In genomic region chr14:104723651-104724406, GRCh38 we compare ENCODE assay signal across 8 cellular contexts. TPM values are rescaled to one million over a fixed set of nuclear protein-coding genes. Genes with fewer than 3 reads are reported as not detected.
A peak's percentile ranks its signal among the peaks of the same experiment; 100 is the strongest.
DNase-seq lines count a peak whose midpoint lies in the region; ATAC-seq and TF ChIP-seq lines count a peak whose summit lies in the region.

Gene ADSS1 (plus strand): TSS chr14:104724229. CDS start chr14:104724271, 42 bp downstream.

- no peaks in the 10 kb centered on the region for H3K27me3 ChIP-seq in iPS-20b (ENCODE audit: insufficient read depth, low read length)
- no peaks in the 10 kb centered on the region for H3K27me3 ChIP-seq in smooth muscle cell (ENCODE audit: low read depth)

- DNase-seq in GM13976 (ENCODE audit: low spot score) (peak; percentile 95), HUDEP-2 (lab: John Stamatoyannopoulos, UW; ENCODE audit: unreplicated experiment in 76 of 76) (peak in 45 of 76 experiments; percentile 9 to 87 (median 43)), T-helper 2 cell (peak; percentile 35 to 56 (median 47)), astrocyte of the spinal cord (ENCODE audit: low read depth, low spot score) (no peak), smooth muscle cell (lab: John Stamatoyannopoulos, UW; ENCODE audit: unreplicated experiment) (no peak)

- peak within 1 kb of the TSS; percentile 77 for H3K27ac ChIP-seq in 22Rv1
- no peak within 1 kb of the TSS for H3K27ac ChIP-seq in iPS-20b (ENCODE audit: low read length)
- no peak within 1 kb of the TSS for H3K27ac ChIP-seq in smooth muscle cell (ENCODE audit: low read depth)

- H3K4me1 ChIP-seq in iPS-20b (ENCODE audit: insufficient read depth, low read length) (0 out of 2 replicates have a peak, but pooled peaks cover 2% of the 10 kb centered on the region), smooth muscle cell (ENCODE audit: low read depth) (peaks cover 12% of the 10 kb centered on the region)

- peaks cover 15% of the 10 kb centered on the region for H4K20me1 ChIP-seq in smooth muscle cell (ENCODE audit: low read depth)

- no peaks in the 10 kb centered on the region for H3F3A ChIP-seq in smooth muscle cell (ENCODE audit: low read depth)

- TF ChIP-seq CTCF in 22Rv1 (IDR thresholded peaks at IDR 0.05) (peak; percentile 98), GM13976 (IDR thresholded peaks at IDR 0.05; ENCODE audit: borderline replicate concordance, control extremely low read depth, extremely low read depth, insufficient read depth, missing control alignments) (peak; percentile 87), astrocyte of the spinal cord (IDR thresholded peaks at IDR 0.05; ENCODE audit: low read depth, low read length) (peak; percentile 66), smooth muscle cell (IDR thresholded peaks at IDR 0.05; ENCODE audit: borderline replicate concordance, insufficient read depth, poor library complexity, severe bottlenecking) (peak; percentile 96)

- no peaks in the 10 kb centered on the region for H3K36me3 ChIP-seq in iPS-20b (ENCODE audit: insufficient read depth, low read depth, low read length)
- no peaks in the 10 kb centered on the region for H3K36me3 ChIP-seq in smooth muscle cell (ENCODE audit: low read depth)

- peak within 1 kb of the TSS; percentile 31 for H3K4me3 ChIP-seq in astrocyte of the spinal cord (ENCODE audit: low read depth, low read length)
- peak within 1 kb of the TSS; percentile 71 for H3K4me3 ChIP-seq in iPS-20b (ENCODE audit: low read length)
- H3K4me3 ChIP-seq in smooth muscle cell, result peak within 1 kb of the TSS; percentile 76

- H3K9me3 ChIP-seq in iPS-20b (ENCODE audit: insufficient read depth, low read depth, low read length), result no peaks in the 10 kb centered on the region
- H3K9me3 ChIP-seq in smooth muscle cell (replicated peaks; ENCODE audit: low read depth), result no peaks in the 10 kb centered on the region

- under 1% methylated on average over 79 of the region's 82 CpGs for WGBS in smooth muscle cell (ENCODE audit: low lambda C conversion rate)

- peak within 1 kb of the TSS; percentile 97 for H3K4me2 ChIP-seq in smooth muscle cell

- no peak within 1 kb of the TSS for H2AFZ ChIP-seq in smooth muscle cell (ENCODE audit: low read depth)

- no peaks in the 10 kb centered on the region for H3K79me2 ChIP-seq in smooth muscle cell (ENCODE audit: low read depth)

- in situ Hi-C loops in GM13976 (cut with MboI; ENCODE audit: low sequenced_read_pairs, unreplicated experiment), result no loop called here
- in situ Hi-C loops in astrocyte of the spinal cord (cut with HindIII; ENCODE audit: low sequenced_read_pairs), result no loop called here

- peak within 1 kb of the TSS; percentile 56; the same call in 1 of the 2 replicates for H3K9ac ChIP-seq in iPS-20b (ENCODE audit: low read depth, low read length)
- peak within 1 kb of the TSS; percentile 57 for H3K9ac ChIP-seq in smooth muscle cell (ENCODE audit: low read depth)

- no peak for ATAC-seq in HG03039 (IDR thresholded peaks at IDR 0.05; ENCODE audit: unreplicated experiment)

RNA-seq across cellular contexts. Expression of gene ADSS1, which starts in this region (rescaled TPM):
- 6.0 and 43.0 TPM in 2 replicates for total RNA-seq in smooth muscle cell
- 7.8 and 9.3 TPM in 2 replicates for polyA plus RNA-seq in smooth muscle cell

Comparison
In these comparisons a context has a peak if more than half of its experiments do, and no peak if none do; other contexts are left out.
1. DNase-seq: peak in GM13976 (single experiment), HUDEP-2 (45 of 76) and T-helper 2 cell (5 of 5); none in astrocyte of the spinal cord (single experiment) and smooth muscle cell (single experiment).
2. Peak in every context shown above with its lines, with median percentiles within 50 percentile points of each other: CTCF ChIP-seq and H3K4me3 ChIP-seq.